ENCODE assay signal across 3 cellular contexts in the genomic region with DNA sequence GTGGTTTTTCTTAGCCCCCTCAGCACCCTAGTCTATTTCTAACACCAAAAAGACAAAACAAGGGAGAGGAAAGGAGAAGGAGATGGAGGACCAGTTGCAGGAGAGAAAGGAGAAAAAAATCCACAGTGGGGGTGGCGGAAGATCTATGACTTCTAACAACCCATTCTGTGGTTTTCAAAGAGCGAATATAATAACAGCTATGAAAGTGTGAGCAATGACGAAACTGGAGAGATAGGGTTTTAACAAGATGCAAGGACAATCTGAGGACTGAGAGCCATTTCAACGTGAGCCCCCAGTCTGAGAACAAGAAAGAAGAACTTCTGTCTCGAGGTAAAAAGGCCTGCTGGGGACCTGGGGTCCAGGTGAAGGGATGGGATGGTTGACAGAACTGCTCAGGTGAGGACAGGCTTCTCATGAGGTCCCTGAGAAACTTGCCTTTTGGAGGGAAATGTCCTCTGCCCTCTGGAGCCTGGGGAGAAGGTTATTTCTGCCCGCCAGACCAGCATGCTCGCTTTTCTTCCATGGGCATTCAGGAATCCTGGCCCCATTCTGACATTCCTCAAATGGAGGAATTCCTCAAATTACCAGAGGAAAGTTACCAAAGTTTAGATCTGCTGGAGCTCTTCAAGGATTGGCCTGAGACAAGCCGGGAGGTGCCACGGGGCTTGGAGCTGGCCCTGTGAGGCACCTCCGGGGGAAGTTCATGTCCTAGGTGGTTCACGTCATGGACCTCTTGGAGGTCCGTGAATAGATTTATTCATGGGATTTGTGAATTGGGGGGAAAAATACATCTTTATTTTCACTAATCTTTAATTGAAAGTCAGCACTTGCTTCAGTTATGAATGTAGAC.
TF ChIP-seq lines count a peak whose summit lies in the region.

A gene with protein sequence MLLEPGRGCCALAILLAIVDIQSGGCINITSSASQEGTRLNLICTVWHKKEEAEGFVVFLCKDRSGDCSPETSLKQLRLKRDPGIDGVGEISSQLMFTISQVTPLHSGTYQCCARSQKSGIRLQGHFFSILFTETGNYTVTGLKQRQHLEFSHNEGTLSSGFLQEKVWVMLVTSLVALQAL (plus strand): TSS at position 270 of the 850 bp plus-strand sequence. CDS start 8,829 bp downstream, outside the sequence.

TF ChIP-seq in SK-N-SH, 30 proteins besides CTCF, POLR2A, EP300 and RAD21:
- TF ChIP-seq RCOR1 (IDR thresholded peaks at IDR 0.05; ENCODE audit: low read length), result no peak
- no peak for TF ChIP-seq TEAD4 (IDR thresholded peaks at IDR 0.05; ENCODE audit: borderline replicate concordance, insufficient read depth)
- no peak for TF ChIP-seq ELF1 (IDR thresholded peaks at IDR 0.05)
- no peak for TF ChIP-seq TAF1 (IDR thresholded peaks at IDR 0.05; ENCODE audit: borderline replicate concordance, low read depth, low read length)
- no peak for TF ChIP-seq FOXM1 (IDR thresholded peaks at IDR 0.05; ENCODE audit: low read depth)
- TF ChIP-seq, protein P1, sequence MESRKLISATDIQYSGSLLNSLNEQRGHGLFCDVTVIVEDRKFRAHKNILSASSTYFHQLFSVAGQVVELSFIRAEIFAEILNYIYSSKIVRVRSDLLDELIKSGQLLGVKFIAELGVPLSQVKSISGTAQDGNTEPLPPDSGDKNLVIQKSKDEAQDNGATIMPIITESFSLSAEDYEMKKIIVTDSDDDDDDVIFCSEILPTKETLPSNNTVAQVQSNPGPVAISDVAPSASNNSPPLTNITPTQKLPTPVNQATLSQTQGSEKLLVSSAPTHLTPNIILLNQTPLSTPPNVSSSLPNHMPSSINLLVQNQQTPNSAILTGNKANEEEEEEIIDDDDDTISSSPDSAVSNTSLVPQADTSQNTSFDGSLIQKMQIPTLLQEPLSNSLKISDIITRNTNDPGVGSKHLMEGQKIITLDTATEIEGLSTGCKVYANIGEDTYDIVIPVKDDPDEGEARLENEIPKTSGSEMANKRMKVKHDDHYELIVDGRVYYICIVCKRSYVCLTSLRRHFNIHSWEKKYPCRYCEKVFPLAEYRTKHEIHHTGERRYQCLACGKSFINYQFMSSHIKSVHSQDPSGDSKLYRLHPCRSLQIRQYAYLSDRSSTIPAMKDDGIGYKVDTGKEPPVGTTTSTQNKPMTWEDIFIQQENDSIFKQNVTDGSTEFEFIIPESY (IDR thresholded peaks at IDR 0.05; ENCODE audit: borderline replicate concordance, low read depth), result no peak
- TF ChIP-seq, protein P2, sequence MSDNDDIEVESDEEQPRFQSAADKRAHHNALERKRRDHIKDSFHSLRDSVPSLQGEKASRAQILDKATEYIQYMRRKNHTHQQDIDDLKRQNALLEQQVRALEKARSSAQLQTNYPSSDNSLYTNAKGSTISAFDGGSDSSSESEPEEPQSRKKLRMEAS (IDR thresholded peaks at IDR 0.05; ENCODE audit: low read depth), result no peak
- no peak for TF ChIP-seq YY1 (IDR thresholded peaks at IDR 0.05; ENCODE audit: low read depth)
- TF ChIP-seq RXRA (IDR thresholded peaks at IDR 0.05; ENCODE audit: borderline replicate concordance, low read depth), result no peak
- TF ChIP-seq GABPA (IDR thresholded peaks at IDR 0.05; ENCODE audit: low read depth), result no peak
TF ChIP-seq in SK-N-SH: peak in this region for 0.

TF ChIP-seq in SK-N-SH treated with all-trans-retinoic acid at 6 μM for 48 hours, 23 proteins besides CTCF, POLR2A, EP300 and RAD21 (continues in another document):
- TF ChIP-seq RARB (CRISPR knock-in tag; IDR thresholded peaks at IDR 0.05) (no peak), PPARA (CRISPR knock-in tag; IDR thresholded peaks at IDR 0.05; ENCODE audit: borderline replicate concordance) (no peak), TOX (CRISPR knock-in tag; IDR thresholded peaks at IDR 0.05; ENCODE audit: borderline replicate concordance) (no peak), ISL1 (CRISPR knock-in tag; IDR thresholded peaks at IDR 0.05) (no peak), GLIS3 (CRISPR knock-in tag; IDR thresholded peaks at IDR 0.05) (no peak), ZNF8 (CRISPR knock-in tag; IDR thresholded peaks at IDR 0.05) (no peak), ZNF70 (CRISPR knock-in tag; IDR thresholded peaks at IDR 0.05) (no peak), SNAI2 (CRISPR knock-in tag; IDR thresholded peaks at IDR 0.05) (no peak), TCF4 (CRISPR knock-in tag; IDR thresholded peaks at IDR 0.05; ENCODE audit: borderline replicate concordance) (no peak), ARNTL (CRISPR knock-in tag; IDR thresholded peaks at IDR 0.05; ENCODE audit: borderline replicate concordance, low read depth) (no peak), ZFP30 (CRISPR knock-in tag; IDR thresholded peaks at IDR 0.05) (no peak)
- TF ChIP-seq, protein P3, sequence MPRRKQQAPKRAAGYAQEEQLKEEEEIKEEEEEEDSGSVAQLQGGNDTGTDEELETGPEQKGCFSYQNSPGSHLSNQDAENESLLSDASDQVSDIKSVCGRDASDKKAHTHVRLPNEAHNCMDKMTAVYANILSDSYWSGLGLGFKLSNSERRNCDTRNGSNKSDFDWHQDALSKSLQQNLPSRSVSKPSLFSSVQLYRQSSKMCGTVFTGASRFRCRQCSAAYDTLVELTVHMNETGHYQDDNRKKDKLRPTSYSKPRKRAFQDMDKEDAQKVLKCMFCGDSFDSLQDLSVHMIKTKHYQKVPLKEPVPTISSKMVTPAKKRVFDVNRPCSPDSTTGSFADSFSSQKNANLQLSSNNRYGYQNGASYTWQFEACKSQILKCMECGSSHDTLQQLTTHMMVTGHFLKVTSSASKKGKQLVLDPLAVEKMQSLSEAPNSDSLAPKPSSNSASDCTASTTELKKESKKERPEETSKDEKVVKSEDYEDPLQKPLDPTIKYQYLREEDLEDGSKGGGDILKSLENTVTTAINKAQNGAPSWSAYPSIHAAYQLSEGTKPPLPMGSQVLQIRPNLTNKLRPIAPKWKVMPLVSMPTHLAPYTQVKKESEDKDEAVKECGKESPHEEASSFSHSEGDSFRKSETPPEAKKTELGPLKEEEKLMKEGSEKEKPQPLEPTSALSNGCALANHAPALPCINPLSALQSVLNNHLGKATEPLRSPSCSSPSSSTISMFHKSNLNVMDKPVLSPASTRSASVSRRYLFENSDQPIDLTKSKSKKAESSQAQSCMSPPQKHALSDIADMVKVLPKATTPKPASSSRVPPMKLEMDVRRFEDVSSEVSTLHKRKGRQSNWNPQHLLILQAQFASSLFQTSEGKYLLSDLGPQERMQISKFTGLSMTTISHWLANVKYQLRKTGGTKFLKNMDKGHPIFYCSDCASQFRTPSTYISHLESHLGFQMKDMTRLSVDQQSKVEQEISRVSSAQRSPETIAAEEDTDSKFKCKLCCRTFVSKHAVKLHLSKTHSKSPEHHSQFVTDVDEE (CRISPR knock-in tag; IDR thresholded peaks at IDR 0.05), result no peak
- TF ChIP-seq, protein P4, sequence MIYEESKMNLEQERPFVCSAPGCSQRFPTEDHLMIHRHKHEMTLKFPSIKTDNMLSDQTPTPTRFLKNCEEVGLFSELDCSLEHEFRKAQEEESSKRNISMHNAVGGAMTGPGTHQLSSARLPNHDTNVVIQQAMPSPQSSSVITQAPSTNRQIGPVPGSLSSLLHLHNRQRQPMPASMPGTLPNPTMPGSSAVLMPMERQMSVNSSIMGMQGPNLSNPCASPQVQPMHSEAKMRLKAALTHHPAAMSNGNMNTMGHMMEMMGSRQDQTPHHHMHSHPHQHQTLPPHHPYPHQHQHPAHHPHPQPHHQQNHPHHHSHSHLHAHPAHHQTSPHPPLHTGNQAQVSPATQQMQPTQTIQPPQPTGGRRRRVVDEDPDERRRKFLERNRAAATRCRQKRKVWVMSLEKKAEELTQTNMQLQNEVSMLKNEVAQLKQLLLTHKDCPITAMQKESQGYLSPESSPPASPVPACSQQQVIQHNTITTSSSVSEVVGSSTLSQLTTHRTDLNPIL (CRISPR knock-in tag; IDR thresholded peaks at IDR 0.05; ENCODE audit: low read depth), result no peak
- TF ChIP-seq, protein P5, sequence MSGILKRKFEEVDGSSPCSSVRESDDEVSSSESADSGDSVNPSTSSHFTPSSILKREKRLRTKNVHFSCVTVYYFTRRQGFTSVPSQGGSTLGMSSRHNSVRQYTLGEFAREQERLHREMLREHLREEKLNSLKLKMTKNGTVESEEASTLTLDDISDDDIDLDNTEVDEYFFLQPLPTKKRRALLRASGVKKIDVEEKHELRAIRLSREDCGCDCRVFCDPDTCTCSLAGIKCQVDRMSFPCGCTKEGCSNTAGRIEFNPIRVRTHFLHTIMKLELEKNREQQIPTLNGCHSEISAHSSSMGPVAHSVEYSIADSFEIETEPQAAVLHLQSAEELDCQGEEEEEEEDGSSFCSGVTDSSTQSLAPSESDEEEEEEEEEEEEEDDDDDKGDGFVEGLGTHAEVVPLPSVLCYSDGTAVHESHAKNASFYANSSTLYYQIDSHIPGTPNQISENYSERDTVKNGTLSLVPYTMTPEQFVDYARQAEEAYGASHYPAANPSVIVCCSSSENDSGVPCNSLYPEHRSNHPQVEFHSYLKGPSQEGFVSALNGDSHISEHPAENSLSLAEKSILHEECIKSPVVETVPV (CRISPR knock-in tag; IDR thresholded peaks at IDR 0.05), result no peak

TF ChIP-seq in HCT116, 20 proteins besides CTCF, POLR2A, EP300 and RAD21:
- TF ChIP-seq, protein P1 (IDR thresholded peaks at IDR 0.05; ENCODE audit: extremely low read depth, insufficient replicate concordance, low read length), result no peak
- TF ChIP-seq ZNF274 (IDR thresholded peaks at IDR 0.05; ENCODE audit: low read depth, low read length) (no peak), TCF7L2 (IDR thresholded peaks at IDR 0.05; ENCODE audit: borderline replicate concordance, extremely low read depth, insufficient read depth, insufficient read length) (no peak)
TF ChIP-seq in HCT116: peak in this region for 0.
